ENCODE assay signal across 27 cellular contexts in the genomic region with DNA sequence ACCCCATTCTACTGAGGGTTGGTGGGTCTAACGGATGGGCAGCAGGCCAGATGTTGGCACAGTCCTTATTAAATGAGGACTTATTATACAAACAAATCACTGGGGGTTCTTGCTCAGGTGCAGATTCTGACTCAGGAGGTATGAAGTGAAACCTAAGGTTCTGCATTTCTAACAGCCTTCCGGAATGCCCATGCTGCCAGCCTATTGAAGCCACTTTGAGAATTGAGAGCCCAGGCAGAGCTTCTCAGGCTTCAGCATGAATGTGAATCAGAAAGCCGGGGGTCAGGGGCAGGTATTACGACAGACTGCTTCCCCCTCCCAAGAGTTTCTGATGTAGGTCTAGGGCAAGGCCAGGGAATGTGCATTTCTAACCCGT. TPM values are rescaled to one million over a fixed set of nuclear protein-coding genes. Genes with fewer than 3 reads are reported as not detected.
DNase-seq lines count a peak whose midpoint lies in the region; ATAC-seq, FAIRE-seq and TF ChIP-seq lines count a peak whose summit lies in the region.
"Had no signal": no experiment of that assay in that cellular context is flagged by ENCODE, and none has a peak within 500 bp of the region (broad histone marks: within the 10 kb centered on the region; RNA-seq: fewer than 3 reads in every experiment).

No MANE protein-coding gene starts in this region.

- FAIRE-seq in HepG2 (lab: Jason Lieb, UNC) = no peak
- FAIRE-seq: K562 had no signal

- TF ChIP-seq EP300 in HepG2 (IDR thresholded peaks at IDR 0.05; ENCODE audit: low read depth in 2 of 2, low read length in 2 of 2) (no peak), HepG2 (CRISPR knock-in tag; IDR thresholded peaks at IDR 0.05; ENCODE audit: borderline replicate concordance) (no peak)

- POLR2A ChIA-PET in HepG2 (lab: Yijun Ruan, JAX) = interaction anchor here (1.8 kb wide), 1 partner anchor 34 kb away, joined by 6 read pairs; no protein-coding TSS in a partner anchor
- POLR2A ChIA-PET in OCI-LY7 (lab: Charles Lee) = interaction anchor here (2.4 kb wide), 1 partner anchor 25 kb away, joined by 9 read pairs; no protein-coding TSS in a partner anchor

- intact Hi-C loops in HepG2 (cut with micrococcal nuclease; ENCODE audit: unreplicated experiment) (no loop called here), right lobe of liver (cut with DNase I) (no loop called here), OCI-LY7 (cut with micrococcal nuclease; ENCODE audit: unreplicated experiment) (loop anchor here (5.0 kb wide), 1 partner anchor 46 kb away; no protein-coding TSS in a partner anchor)

- peaks cover 10 to 32% of the 10 kb centered on the region in 2 experiments for H3K36me3 ChIP-seq in HepG2 (replicated peaks in 1 of 2; ENCODE audit: control insufficient read depth in 1 of 2, insufficient read depth in 2 of 2, low read length in 2 of 2)
- H3K36me3 ChIP-seq in right lobe of liver = peaks cover 0 to 6% (median 0%) of the 10 kb centered on the region in 4 donors
- H3K36me3 ChIP-seq in OCI-LY7 (ENCODE audit: insufficient read depth, low read length) = peaks cover 9% of the 10 kb centered on the region; the same call in 1 of the 2 replicates
- H3K36me3 ChIP-seq: BE2C, Peyer's patch had no signal

- TF ChIP-seq POLR2A in HepG2 (IDR thresholded peaks at IDR 0.05; ENCODE audit: insufficient read depth in 1 of 2, low read depth in 2 of 2, low read length in 2 of 2) = no peak
- no peak for TF ChIP-seq POLR2A in right lobe of liver (IDR thresholded peaks at IDR 0.05)

- H3K27ac ChIP-seq in HepG2 (ENCODE audit: extremely low read length, insufficient read depth, low read length) = peak overlapping the region; percentile 33
- H3K27ac ChIP-seq in right lobe of liver = no peak overlapping the region
- peak overlapping the region; percentile 84 for H3K27ac ChIP-seq in OCI-LY7 (ENCODE audit: low read depth, low read length, poor library complexity, severe bottlenecking)
- H3K27ac ChIP-seq: 22Rv1, Peyer's patch had no signal

- H3K9me2 ChIP-seq in OCI-LY7 (ENCODE audit: insufficient read depth, low read length) = no peaks in the 10 kb centered on the region
- H3K9me2 ChIP-seq: SK-N-SH had no signal

- H3K27me3 ChIP-seq in HepG2 (ENCODE audit: control insufficient read depth in 1 of 2, insufficient read depth in 2 of 2, low read length in 2 of 2) = no peaks in the 10 kb centered on the region; a peak in 1 of 5 replicates
- H3K27me3 ChIP-seq in right lobe of liver = no peaks in the 10 kb centered on the region
- H3K27me3 ChIP-seq: BE2C, Peyer's patch had no signal

- H3K4me2 ChIP-seq in HepG2 (ENCODE audit: low read depth, low read length) (no peak overlapping the region), OCI-LY7 (ENCODE audit: low read length) (peak overlapping the region; percentile 82)
- H3K4me2 ChIP-seq: SK-N-SH had no signal

- CTCF ChIA-PET in HepG2 (lab: Yijun Ruan, JAX; ENCODE audit: low intra/inter-chr PET ratio, low total read pairs) (no interaction called here), OCI-LY7 (lab: Charles Lee; ENCODE audit: unreplicated experiment) (interaction anchor here (0.8 kb wide), 1 partner anchor 53 kb away, joined by 3 read pairs; no protein-coding TSS in a partner anchor)

- H3K9me3 ChIP-seq in HepG2 (ENCODE audit: low read length) (no peaks in the 10 kb centered on the region), right lobe of liver (no peaks in the 10 kb centered on the region), OCI-LY7 (ENCODE audit: low read length) (no peaks in the 10 kb centered on the region)
- H3K9me3 ChIP-seq: BE2C, Peyer's patch, SK-N-SH had no signal

- peaks cover 23% of the 10 kb centered on the region for H3K79me2 ChIP-seq in HepG2 (ENCODE audit: insufficient read depth, low read length)
- H3K79me2 ChIP-seq in OCI-LY7 (ENCODE audit: insufficient read depth, low read depth, low read length) = no peaks in the 10 kb centered on the region

- no peak for TF ChIP-seq RAD21 in HepG2 (CRISPR knock-in tag; IDR thresholded peaks at IDR 0.05)

- peaks cover 63% of the 10 kb centered on the region for H3K4me1 ChIP-seq in HepG2 (ENCODE audit: insufficient read depth, low read length)
- peaks cover 0 to 37% (median 11%) of the 10 kb centered on the region in 4 donors for H3K4me1 ChIP-seq in right lobe of liver
- peaks cover 81% of the 10 kb centered on the region for H3K4me1 ChIP-seq in OCI-LY7 (ENCODE audit: insufficient read depth, low read length, poor library complexity, severe bottlenecking)
- H3K4me1 ChIP-seq: BE2C, Peyer's patch had no signal

- no peak for ATAC-seq in HepG2
- ATAC-seq in right lobe of liver = no peak
- ATAC-seq in HG03039 (IDR thresholded peaks at IDR 0.05; ENCODE audit: unreplicated experiment) = no peak
- ATAC-seq in GM19467 (IDR thresholded peaks at IDR 0.05; ENCODE audit: unreplicated experiment) = no peak
- ATAC-seq in HG02852 (IDR thresholded peaks at IDR 0.05; ENCODE audit: unreplicated experiment) = no peak
- ATAC-seq: HCT116, K562 had no signal

- H4K20me1 ChIP-seq in HepG2 (ENCODE audit: insufficient read depth, low read length) (no peaks in the 10 kb centered on the region), OCI-LY7 (ENCODE audit: insufficient read depth, low read length) (no peaks in the 10 kb centered on the region)

- no peak overlapping the region for H3K9ac ChIP-seq in HepG2 (ENCODE audit: insufficient read depth, low read depth, low read length)
- H3K9ac ChIP-seq: SK-N-SH had no signal

- WGBS in HepG2 (ENCODE audit: low lambda C conversion rate) = 91% methylated on average over 5 of the region's 5 CpGs
- 95% methylated on average over 4 of the region's 5 CpGs for WGBS in right lobe of liver (ENCODE audit: insufficient coverage, low coverage, low lambda C conversion rate, missing lambda C conversion rate)

- H2AFZ ChIP-seq in HepG2 (ENCODE audit: low read length) = no peak overlapping the region
- no peak overlapping the region; the same call in 1 of the 2 replicates for H2AFZ ChIP-seq in OCI-LY7 (ENCODE audit: low read length)

- no peak for DNase-seq in HepG2 (ENCODE audit: low spot score)
- no peak for DNase-seq in right lobe of liver
- peak; percentile 59 for DNase-seq in OCI-LY7 (ENCODE audit: low spot score)
- DNase-seq in germinal center (ENCODE audit: low spot score) = peak; percentile 58
- no peak for DNase-seq in NCI-H2227 treated with DMSO at 0.1 percent for 48 hours (lab: John Stamatoyannopoulos, UW)
- DNase-seq: BE2C; CD4-positive, CD25-positive, alpha-beta regulatory T cell; DMS153; DND-41; MV-4-11; NCI-H2029; NCI-H526 treated with DMSO at 0.1 percent for 48 hours; OCI-M1; SHP77 treated with DMSO at 0.1 percent for 48 hours; SK-N-SH had no signal

- TF ChIP-seq CTCF in HepG2 (CRISPR knock-in tag; IDR thresholded peaks at IDR 0.05) (no peak), right lobe of liver (IDR thresholded peaks at IDR 0.05) (no peak), OCI-LY7 (conservative IDR thresholded peaks at IDR 0.05; ENCODE audit: low read length) (no peak)

- BruUV-seq in HepG2 (replicated peaks; lab: Mats Ljungman, UMichigan) (no TSS peak), OCI-LY7 (replicated peaks; lab: Mats Ljungman, UMichigan) (no TSS peak)

- in situ Hi-C loops in HepG2 (cut with HindIII; ENCODE audit: extremely low pct_ligation_motif_present, low pct_unique_long_range_greater_than_20kb) = no loop called here

- H3K4me3 ChIP-seq in HepG2 (replicated peaks in 1 of 3; ENCODE audit: insufficient read depth in 1 of 3, low read depth in 2 of 3, low read length in 3 of 3) (no peak overlapping the region), right lobe of liver (no peak overlapping the region), OCI-LY7 (ENCODE audit: low read depth, low read length, poor library complexity, severe bottlenecking) (peak overlapping the region; percentile 46)
- H3K4me3 ChIP-seq: K562, Peyer's patch had no signal

TF ChIP-seq in HepG2, 621 proteins besides CTCF, POLR2A, EP300 and RAD21:
- TF ChIP-seq ZNF205 (CRISPR knock-in tag; IDR thresholded peaks at IDR 0.05) = no peak
- no peak for TF ChIP-seq ZNF577 (CRISPR knock-in tag; IDR thresholded peaks at IDR 0.05; ENCODE audit: borderline replicate concordance, low read depth)
- TF ChIP-seq ZNF264 (CRISPR knock-in tag; IDR thresholded peaks at IDR 0.05) = no peak
- TF ChIP-seq TMF1 (CRISPR knock-in tag; IDR thresholded peaks at IDR 0.05; ENCODE audit: low read depth) = no peak
TF ChIP-seq in HepG2: peak in this region for 0.

RNA-seq across cellular contexts. Expression of gene NPFFR1, which starts 34.1 kb away (rescaled TPM):
- total RNA-seq in HepG2 (2016; rRNA removed; fragmentation: Illumina TruSeq; extraction: Trizol) = under 0.01 TPM in 1 of 2 replicates, not detected in the other
- under 0.01 TPM in 1 of 2 replicates, not detected in the other for total RNA-seq in HepG2 (2016; cell fraction: cytosol; rRNA removed; fragmentation: Illumina TruSeq; extraction: Trizol; ENCODE audit: low read depth)
- 0.02 TPM in 1 of 2 replicates, not detected in the other for total RNA-seq in HepG2 (2016; cell fraction: insoluble cytoplasmic fraction; rRNA removed; fragmentation: Illumina TruSeq; extraction: Trizol)
- total RNA-seq in HepG2 (2016; cell fraction: membrane; rRNA removed; fragmentation: Illumina TruSeq; extraction: Trizol) = not detected in 2 replicates
- not detected in 2 replicates for total RNA-seq in HepG2 (2016; cell fraction: nucleus; rRNA removed; fragmentation: Illumina TruSeq; extraction: Trizol)
- polyA plus RNA-seq in HepG2 (2011; rRNA removed) = not detected in 2 replicates
- not detected in 2 replicates for polyA plus RNA-seq in HepG2 (2011; cell fraction: cytosol; rRNA removed)
- 0.02 TPM in 1 of 2 replicates, not detected in the other for polyA plus RNA-seq in HepG2 (2011; cell fraction: nucleus; rRNA removed)
- not detected in 2 replicates for polyA plus RNA-seq in HepG2 (2012)
- polyA plus RNA-seq in HepG2 (2016; cell fraction: cytosol; fragmentation: Illumina TruSeq; extraction: Trizol; ENCODE audit: low read depth) = 0.01 and 0.02 TPM in 2 replicates
- not detected in 2 replicates for polyA plus RNA-seq in HepG2 (2016; cell fraction: insoluble cytoplasmic fraction; fragmentation: Illumina TruSeq; extraction: Trizol; ENCODE audit: low read depth)
- not detected in 2 replicates for polyA plus RNA-seq in HepG2 (2016; cell fraction: membrane; fragmentation: Illumina TruSeq; extraction: Trizol; ENCODE audit: low read depth)
- polyA plus RNA-seq in HepG2 (2016; cell fraction: nucleus; fragmentation: Illumina TruSeq; extraction: Trizol; ENCODE audit: insufficient read depth, low read depth) = not detected in 2 replicates
- not detected in 2 replicates for polyA minus RNA-seq in HepG2 (2011; rRNA and poly(A)+ RNA removed; ENCODE audit: low replicate concordance)
- not detected in 2 replicates for polyA minus RNA-seq in HepG2 (2011; cell fraction: cytosol; rRNA and poly(A)+ RNA removed)
- polyA minus RNA-seq in HepG2 (2011; cell fraction: nucleus; rRNA and poly(A)+ RNA removed) = under 0.01 TPM in 1 of 2 replicates, not detected in the other
- total RNA-seq in right lobe of liver = not detected
- not detected in 2 replicates for total RNA-seq in OCI-LY7 (2014; rRNA removed; shearing (Covaris generic))
- not detected in 2 replicates for total RNA-seq in OCI-LY7 (2022)
- total RNA-seq: CD4-positive, CD25-positive, alpha-beta regulatory T cell; H4; HT1080; LHCN-M2; MCF 10A; NCI-H460; Peyer's patch had no signal
- polyA plus RNA-seq: CD4-positive, CD25-positive, alpha-beta regulatory T cell; K562; SK-N-SH had no signal

Comparison
In these comparisons a context has a peak if more than half of its experiments do, and no peak if none do; other contexts are left out.
1. H3K27ac ChIP-seq: peak in HepG2 (single experiment) and OCI-LY7 (single experiment); none in right lobe of liver (0 of 3).
2. DNase-seq: peak in OCI-LY7 (single experiment) and germinal center (single experiment); none in HepG2 (single experiment), right lobe of liver (0 of 3) and NCI-H2227 treated with DMSO at 0.1 percent for 48 hours (single experiment).